ENCODE assay signal across 24 cellular contexts in the genomic region with DNA sequence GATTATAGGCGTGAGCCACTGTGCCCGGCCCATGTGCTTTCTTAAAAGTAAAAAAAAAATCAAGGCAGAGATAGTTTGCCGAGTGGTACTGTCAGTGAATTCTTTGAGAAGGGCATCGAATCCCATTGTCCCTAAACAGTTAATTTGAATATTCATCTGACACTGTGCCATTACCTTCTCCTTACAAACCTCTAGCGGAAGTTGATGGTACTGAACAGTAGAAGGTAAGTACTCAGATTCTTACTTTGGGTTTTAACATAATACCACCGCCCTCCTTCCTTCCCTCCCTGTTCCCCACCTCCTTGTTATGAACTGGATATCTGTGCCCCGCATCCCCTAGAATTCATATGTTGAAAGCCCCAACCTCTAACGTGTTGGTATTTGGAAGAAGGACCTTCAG. TPM values are rescaled to one million over a fixed set of nuclear protein-coding genes. Genes with fewer than 3 reads are reported as not detected.
"Had no signal": no experiment of that assay in that cellular context is flagged by ENCODE, and none has a peak within 500 bp of the region (broad histone marks: within the 10 kb centered on the region; RNA-seq: fewer than 3 reads in every experiment).

No MANE protein-coding gene starts in this region.

- DNase-seq: activated B cell treated with CpG ODN at 0.5 μM for 24 hours; activated CD4-positive, alpha-beta T cell treated with anti-CD3 and anti-CD28 coated beads for 1 hour; activated CD4-positive, alpha-beta T cell treated with anti-CD3 and anti-CD28 coated beads, Interleukin-2, amount 10 ng/mL, durations not matched to agents 24 days and 14 days; activated CD4-positive, alpha-beta T cell treated with anti-CD3 and anti-CD28 coated beads, Interleukin-2, amount 50 U/mL, for 48 hours; activated CD8-positive, alpha-beta memory T cell treated with anti-CD3 and anti-CD28 coated beads for 24 hours; activated gamma-delta T cell; activated naive CD4-positive, alpha-beta T cell treated with anti-CD3 and anti-CD28 coated beads for 36 hours; activated T-cell treated with anti-CD3 and anti-CD28 coated beads, Interleukin-2, amount 50 U/mL, for 4 hours; amygdala; Kasumi-1; NCI-H1048; NCI-H146; NCI-H187 treated with DMSO at 0.1 percent for 48 hours; NCI-H2081 treated with DMSO at 0.1 percent for 48 hours; PC-3; SHP77; T-helper 17 cell; T-helper 9 cell had no signal

- H3K4me3 Mint-ChIP-seq: activated B cell treated with CpG ODN at 0.5 μM for 24 hours; activated CD4-positive, alpha-beta T cell treated with anti-CD3 and anti-CD28 coated beads, Interleukin-2, amount 10 ng/mL, durations not matched to agents 24 days and 14 days; activated naive CD4-positive, alpha-beta T cell treated with anti-CD3 and anti-CD28 coated beads for 36 hours; activated naive CD8-positive, alpha-beta T cell; activated T-cell treated with anti-CD3 and anti-CD28 coated beads, Interleukin-2, amount 50 U/mL, for 4 hours; brain; central memory CD8-positive, alpha-beta T cell; T-helper 17 cell had no signal

- H3K9me3 ChIP-seq: SJSA1 had no signal

- H3K4me3 ChIP-seq: SJSA1 had no signal

- H3K27ac Mint-ChIP-seq: activated B cell treated with CpG ODN at 0.5 μM for 24 hours; activated CD4-positive, alpha-beta T cell treated with anti-CD3 and anti-CD28 coated beads, Interleukin-2, amount 10 ng/mL, durations not matched to agents 24 days and 14 days; activated naive CD4-positive, alpha-beta T cell treated with anti-CD3 and anti-CD28 coated beads for 36 hours; activated naive CD8-positive, alpha-beta T cell; T-helper 17 cell had no signal

- H3K9me3 Mint-ChIP-seq: activated CD4-positive, alpha-beta T cell treated with anti-CD3 and anti-CD28 coated beads, Interleukin-2, amount 10 ng/mL, durations not matched to agents 24 days and 14 days; activated T-cell treated with anti-CD3 and anti-CD28 coated beads, Interleukin-2, amount 50 U/mL, for 4 hours; central memory CD8-positive, alpha-beta T cell had no signal

- H3K27me3 Mint-ChIP-seq: activated naive CD8-positive, alpha-beta T cell had no signal

- H3K36me3 Mint-ChIP-seq: activated naive CD8-positive, alpha-beta T cell; brain had no signal

- H3K27me3 ChIP-seq: SJSA1 had no signal

- H3K27ac ChIP-seq: SJSA1 had no signal

- H3K4me1 Mint-ChIP-seq: activated B cell treated with CpG ODN at 0.5 μM for 24 hours; activated CD4-positive, alpha-beta T cell treated with anti-CD3 and anti-CD28 coated beads, Interleukin-2, amount 10 ng/mL, durations not matched to agents 24 days and 14 days; central memory CD8-positive, alpha-beta T cell had no signal

- H3K36me3 ChIP-seq: SJSA1 had no signal

- H3K4me1 ChIP-seq: SJSA1 had no signal

- FAIRE-seq: astrocyte, RCC 7860 had no signal

- ATAC-seq: activated T-cell treated with anti-CD3 and anti-CD28 coated beads, Interleukin-2, amount 50 U/mL, for 4 hours; PC-3; T-helper 17 cell had no signal

RNA-seq across cellular contexts. Expression of a gene that starts 58.2 kb away (rescaled TPM):
- total RNA-seq: activated B cell treated with CpG ODN at 0.5 μM for 24 hours had no signal
